8 cellular contexts compared by ENCODE assay signal in the genomic region with DNA sequence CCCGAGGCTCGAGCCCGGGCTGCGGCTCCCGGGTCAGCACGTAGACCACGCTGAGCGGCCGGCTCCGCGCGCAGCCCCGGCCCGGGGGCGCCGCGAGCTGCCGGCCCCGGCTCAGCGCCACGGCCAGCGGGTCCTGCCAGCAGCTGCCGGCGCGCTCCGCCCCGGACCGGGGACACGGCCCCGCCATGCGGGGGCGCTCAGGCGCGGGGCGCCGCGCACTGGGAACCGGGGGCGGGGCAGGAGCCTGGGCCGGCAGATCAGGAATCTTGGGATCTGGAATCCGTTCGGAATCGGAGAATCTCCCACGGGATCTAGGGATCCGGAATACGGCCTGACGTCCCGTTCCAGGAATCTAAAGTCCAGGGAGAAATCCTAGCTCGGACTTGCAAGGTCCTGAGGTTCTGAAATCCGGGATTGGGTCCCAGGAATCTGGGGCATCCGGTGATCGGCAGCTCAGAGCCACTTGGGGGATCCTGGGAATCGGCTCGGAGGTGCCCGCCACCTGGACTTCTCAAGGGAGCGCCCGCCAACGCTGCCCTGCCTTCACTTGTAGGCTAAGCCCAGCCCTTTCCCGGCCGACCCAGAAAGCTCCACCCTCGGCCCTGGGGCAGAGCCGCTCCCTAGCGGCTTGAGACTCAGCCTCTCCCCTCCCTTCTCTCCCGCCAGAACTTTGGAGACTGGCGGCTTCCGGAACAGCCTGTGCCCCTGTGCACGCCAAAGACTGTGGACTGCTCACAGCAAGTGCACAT. TPM values are rescaled to one million over a fixed set of nuclear protein-coding genes. Genes with fewer than 3 reads are reported as not detected.
DNase-seq lines count a peak whose midpoint lies in the region; ATAC-seq, FAIRE-seq and TF ChIP-seq lines count a peak whose summit lies in the region.

A gene with protein sequence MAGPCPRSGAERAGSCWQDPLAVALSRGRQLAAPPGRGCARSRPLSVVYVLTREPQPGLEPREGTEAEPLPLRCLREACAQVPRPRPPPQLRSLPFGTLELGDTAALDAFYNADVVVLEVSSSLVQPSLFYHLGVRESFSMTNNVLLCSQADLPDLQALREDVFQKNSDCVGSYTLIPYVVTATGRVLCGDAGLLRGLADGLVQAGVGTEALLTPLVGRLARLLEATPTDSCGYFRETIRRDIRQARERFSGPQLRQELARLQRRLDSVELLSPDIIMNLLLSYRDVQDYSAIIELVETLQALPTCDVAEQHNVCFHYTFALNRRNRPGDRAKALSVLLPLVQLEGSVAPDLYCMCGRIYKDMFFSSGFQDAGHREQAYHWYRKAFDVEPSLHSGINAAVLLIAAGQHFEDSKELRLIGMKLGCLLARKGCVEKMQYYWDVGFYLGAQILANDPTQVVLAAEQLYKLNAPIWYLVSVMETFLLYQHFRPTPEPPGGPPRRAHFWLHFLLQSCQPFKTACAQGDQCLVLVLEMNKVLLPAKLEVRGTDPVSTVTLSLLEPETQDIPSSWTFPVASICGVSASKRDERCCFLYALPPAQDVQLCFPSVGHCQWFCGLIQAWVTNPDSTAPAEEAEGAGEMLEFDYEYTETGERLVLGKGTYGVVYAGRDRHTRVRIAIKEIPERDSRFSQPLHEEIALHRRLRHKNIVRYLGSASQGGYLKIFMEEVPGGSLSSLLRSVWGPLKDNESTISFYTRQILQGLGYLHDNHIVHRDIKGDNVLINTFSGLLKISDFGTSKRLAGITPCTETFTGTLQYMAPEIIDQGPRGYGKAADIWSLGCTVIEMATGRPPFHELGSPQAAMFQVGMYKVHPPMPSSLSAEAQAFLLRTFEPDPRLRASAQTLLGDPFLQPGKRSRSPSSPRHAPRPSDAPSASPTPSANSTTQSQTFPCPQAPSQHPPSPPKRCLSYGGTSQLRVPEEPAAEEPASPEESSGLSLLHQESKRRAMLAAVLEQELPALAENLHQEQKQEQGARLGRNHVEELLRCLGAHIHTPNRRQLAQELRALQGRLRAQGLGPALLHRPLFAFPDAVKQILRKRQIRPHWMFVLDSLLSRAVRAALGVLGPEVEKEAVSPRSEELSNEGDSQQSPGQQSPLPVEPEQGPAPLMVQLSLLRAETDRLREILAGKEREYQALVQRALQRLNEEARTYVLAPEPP (N-terminal part only) (minus strand): TSS at position 551 of the 749 bp plus-strand sequence. CDS start 364 bp downstream, at position 187.

- in situ Hi-C loops in Caki2 (cut with HindIII; ENCODE audit: low pct_unique_long_range_greater_than_20kb, low sequenced_read_pairs) (no loop called here), GM23248 (cut with MboI) (no loop called here)

- H4K20me1 ChIP-seq in GM23248 (ENCODE audit: insufficient read depth) (no peaks in the 10 kb centered on the region), keratinocyte (ENCODE audit: control insufficient read depth, extremely low read depth, insufficient read depth, low read length) (no peaks in the 10 kb centered on the region)

- 0 to 2% methylated on average over 53 to 55 of the region's 67 CpGs for WGBS in GM23248 (ENCODE audit: low coverage in 1 of 2, low lambda C conversion rate in 2 of 2, missing lambda C conversion rate in 2 of 2), 2 experiments

- H3K27me3 ChIP-seq in GM23248 (replicated peaks; ENCODE audit: insufficient read depth) (no peaks in the 10 kb centered on the region), keratinocyte (ENCODE audit: control insufficient read depth, extremely low read depth, insufficient read depth, low read length) (no peaks in the 10 kb centered on the region)

- H3K9me3 ChIP-seq in GM23248 (ENCODE audit: low read depth) (no peaks in the 10 kb centered on the region), keratinocyte (ENCODE audit: control insufficient read depth, low read depth, low read length) (no peaks in the 10 kb centered on the region)

- H3K79me2 ChIP-seq in GM23248 (ENCODE audit: insufficient read depth): peaks cover 15% of the 10 kb centered on the region
- peaks cover 12% of the 10 kb centered on the region for H3K79me2 ChIP-seq in keratinocyte (ENCODE audit: control insufficient read depth, insufficient read depth, low read length)

- H3K4me1 ChIP-seq in GM23248 (ENCODE audit: insufficient read depth): peaks cover 15% of the 10 kb centered on the region
- H3K4me1 ChIP-seq in keratinocyte (ENCODE audit: control insufficient read depth, extremely low read depth, insufficient read depth, low read length): peaks cover 31% of the 10 kb centered on the region

- H3K9me2 ChIP-seq in GM23248 (ENCODE audit: insufficient read depth): no peaks in the 10 kb centered on the region

- dilution Hi-C loops in keratinocyte (cut with MboI; ENCODE audit: extremely low pct_ligation_motif_present, low sequenced_read_pairs): no loop called here

- ATAC-seq in HG03378 (IDR thresholded peaks at IDR 0.05; ENCODE audit: unreplicated experiment): no peak

- H3K4me2 ChIP-seq in GM23248 (ENCODE audit: unreplicated experiment): peak within 1 kb of the TSS; percentile 88
- peak within 1 kb of the TSS; percentile 86 for H3K4me2 ChIP-seq in keratinocyte (ENCODE audit: control insufficient read depth, extremely low read depth, insufficient read depth, low read depth, low read length)

- peak in 2 of 3 experiments; percentile 26 to 59 for TF ChIP-seq CTCF in keratinocyte (optimal IDR thresholded peaks at IDR 0.05 in 1 of 3, IDR thresholded peaks at IDR 0.05 in 1 of 3, conservative IDR thresholded peaks at IDR 0.05 in 1 of 3; ENCODE audit: extremely low read depth in 1 of 3, insufficient read depth in 2 of 3, low read length in 3 of 3)

- FAIRE-seq in keratinocyte (lab: Jason Lieb, UNC): peak; percentile 44

- peak within 1 kb of the TSS; percentile 71 for H2AFZ ChIP-seq in GM23248
- H2AFZ ChIP-seq in keratinocyte (ENCODE audit: control insufficient read depth, low read length): peak within 1 kb of the TSS; percentile 79

- H3K36me3 ChIP-seq in GM23248 (ENCODE audit: low read depth) (peaks cover 5% of the 10 kb centered on the region; the same call in 1 of the 2 replicates), keratinocyte (ENCODE audit: control insufficient read depth in 2 of 2, extremely low read depth in 1 of 2, insufficient read depth in 2 of 2, low read length in 2 of 2) (peaks cover 11 to 14% of the 10 kb centered on the region in 2 experiments)

- no peaks in the 10 kb centered on the region for H3K9me1 ChIP-seq in keratinocyte (ENCODE audit: control insufficient read depth, extremely low read depth, insufficient read depth, low read length)

- H3K9ac ChIP-seq in GM23248: peak within 1 kb of the TSS; percentile 99
- peak within 1 kb of the TSS; percentile 88 for H3K9ac ChIP-seq in keratinocyte (ENCODE audit: control insufficient read depth, extremely low read depth, insufficient read depth, low read length)

- no peaks in the 10 kb centered on the region for H3F3A ChIP-seq in GM23248 (ENCODE audit: insufficient read depth)

- DNase-seq in Caki2 (ENCODE audit: low read depth) (peak; percentile 78), GM23248 (peak; percentile 94), NCI-H146 treated with DMSO at 0.1 percent for 48 hours (lab: John Stamatoyannopoulos, UW; ENCODE audit: unreplicated experiment) (peak; percentile 13), T1000 (lab: John Stamatoyannopoulos, UW) (peak; percentile 73), keratinocyte (ENCODE audit: low read depth, low spot score) (no peak)

- H3K4me3 ChIP-seq in GM23248 (peak within 1 kb of the TSS; percentile 77), keratinocyte (ENCODE audit: control insufficient read depth in 2 of 3, extremely low read depth in 1 of 3, insufficient read depth in 2 of 3, low read depth in 1 of 3, low read length in 3 of 3) (peak within 1 kb of the TSS; percentile 68 to 89 (median 82)), skin epidermis (peak within 1 kb of the TSS; percentile 55 to 83 (median 69))

- H3K27ac ChIP-seq in GM23248 (peak within 1 kb of the TSS; percentile 97), cingulate gyrus (ENCODE audit: low read depth, low read length) (peak within 1 kb of the TSS; percentile 84), keratinocyte (ENCODE audit: control insufficient read depth, insufficient read depth, low read length) (peak within 1 kb of the TSS; percentile 91), skin epidermis (peak within 1 kb of the TSS; percentile 66 to 99 (median 96))

RNA-seq across cellular contexts. Expression of the gene that starts here (rescaled TPM):
- 15.2 and 18.8 TPM in 2 replicates for total RNA-seq in Caki2 (2014; rRNA removed; shearing (Covaris generic); ENCODE audit: low replicate concordance)
- 31.5 and 40.3 TPM in 2 replicates for total RNA-seq in GM23248 (2014; rRNA removed; shearing (Covaris generic))
- polyA plus RNA-seq in GM23248 (2016; fragmentation: Nextera tagmentation; extraction: Ambion mirVana) (13.7 and 17.9 TPM in 2 replicates), keratinocyte (13.4 to 19.3 TPM (median 16.7 TPM) in 3 replicates)
- polyA plus RNA-seq in keratinocyte (2011; ENCODE audit: low read depth): 38.7 TPM
- polyA plus RNA-seq in keratinocyte (2011; cell fraction: cytosol; rRNA removed): 6.8 and 10.8 TPM in 2 replicates
- 40.2 and 58.7 TPM in 2 replicates for polyA plus RNA-seq in keratinocyte (2011; cell fraction: nucleus; rRNA removed)
- polyA plus RNA-seq in keratinocyte (2012; ENCODE audit: low replicate concordance): 33.3 and 36.1 TPM in 2 replicates
- 18.5 to 49.4 TPM (median 19.1 TPM) in 3 replicates for polyA minus RNA-seq in keratinocyte
- polyA minus RNA-seq in keratinocyte (2011; cell fraction: cytosol; rRNA and poly(A)+ RNA removed): 18.6 TPM
- 24.6 and 25.2 TPM in 2 replicates for polyA minus RNA-seq in keratinocyte (2011; cell fraction: nucleus; rRNA and poly(A)+ RNA removed)
